8 cellular contexts compared by ENCODE assay signal in the genomic region with DNA sequence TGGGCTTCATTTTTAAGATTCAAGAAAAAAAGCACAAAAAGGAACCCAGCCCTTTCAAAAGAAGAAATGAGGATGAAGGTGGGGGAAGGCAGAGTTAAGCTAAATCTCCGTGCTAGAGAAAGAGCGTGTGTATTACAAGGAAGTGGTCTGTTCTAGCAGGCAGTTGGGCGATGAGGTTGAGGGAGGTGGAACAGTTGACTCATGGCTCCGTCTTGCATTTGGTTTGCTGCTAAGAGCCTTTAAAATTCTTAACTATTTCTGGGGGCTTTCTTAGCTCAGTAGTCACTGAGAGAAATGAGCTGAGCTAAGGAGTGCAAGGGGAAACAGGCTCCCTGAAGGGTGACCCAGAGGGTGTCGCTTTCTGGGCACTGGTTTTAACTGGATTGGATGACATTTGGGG.
A peak's percentile ranks its signal among the peaks of the same experiment; 100 is the strongest.
DNase-seq lines count a peak whose midpoint lies in the region; ATAC-seq and TF ChIP-seq lines count a peak whose summit lies in the region.

No MANE protein-coding gene starts in this region.

- no peak overlapping the region for H3K4me3 ChIP-seq in osteoblast (ENCODE audit: insufficient read depth, low read length)

- H4K20me1 ChIP-seq in osteoblast (ENCODE audit: insufficient read depth, low read length), result no peaks in the 10 kb centered on the region

- no peaks in the 10 kb centered on the region for H3K27me3 ChIP-seq in osteoblast (ENCODE audit: insufficient read depth, low read length)

- no peaks in the 10 kb centered on the region for H3K36me3 ChIP-seq in osteoblast (ENCODE audit: insufficient read depth, low read length)

- no peaks in the 10 kb centered on the region for H3K79me2 ChIP-seq in osteoblast (ENCODE audit: insufficient read depth, low read length)

- peak overlapping the region; percentile 85 for H3K27ac ChIP-seq in osteoblast (ENCODE audit: low read depth, low read length)

- peak; percentile 76 for DNase-seq in NK-92 treated with Interleukin-12 subunit alpha and Interleukin-12 subunit beta, amount 100 ng/mL, for 24 hours (lab: John Stamatoyannopoulos, UW)
- DNase-seq in NK-92 (lab: John Stamatoyannopoulos, UW; ENCODE audit: unreplicated experiment) (no peak), SIG-M5 treated with dmso at 0.1 percent for 504 hours (lab: John Stamatoyannopoulos, UW; ENCODE audit: unreplicated experiment) (peak; percentile 98), amniotic epithelial cell (ENCODE audit: low read depth) (peak; percentile 95), osteoblast (ENCODE audit: insufficient read length, low spot score, missing footprints) (peak; percentile 88), NCI-H524 (lab: John Stamatoyannopoulos, UW) (no peak), SW 1271 (lab: John Stamatoyannopoulos, UW) (no peak)

- ATAC-seq in HG02938 (IDR thresholded peaks at IDR 0.05; ENCODE audit: unreplicated experiment), result peak; percentile 89

- H2AFZ ChIP-seq in osteoblast (ENCODE audit: low read length), result peak overlapping the region; percentile 8

- TF ChIP-seq CTCF in osteoblast (IDR thresholded peaks at IDR 0.05; ENCODE audit: extremely low read depth, low read depth, low read length), result no peak

- no peaks in the 10 kb centered on the region for H3K9me3 ChIP-seq in osteoblast (ENCODE audit: low read depth, low read length)

- H3K4me1 ChIP-seq in osteoblast (ENCODE audit: insufficient read depth, low read length), result peaks cover 32% of the 10 kb centered on the region

- peak overlapping the region; percentile 50 for H3K4me2 ChIP-seq in osteoblast (ENCODE audit: insufficient read depth, low read length)

Comparison
In these comparisons a context has a peak if more than half of its experiments do, and no peak if none do; other contexts are left out.
1. DNase-seq: peak in NK-92 treated with Interleukin-12 subunit alpha and Interleukin-12 subunit beta, amount 100 ng/mL, for 24 hours (single experiment), SIG-M5 treated with dmso at 0.1 percent for 504 hours (single experiment), amniotic epithelial cell (single experiment) and osteoblast (single experiment); none in NK-92 (single experiment), NCI-H524 (0 of 2) and SW 1271 (0 of 2).